ENCODE assay signal across 8 cellular contexts in genomic region chr11:34054351-34054750, GRCh38. TPM values are rescaled to one million over a fixed set of nuclear protein-coding genes. Genes with fewer than 3 reads are reported as not detected.
DNase-seq lines count a peak whose midpoint lies in the region; ATAC-seq and TF ChIP-seq lines count a peak whose summit lies in the region.
"Not testable (repeated sequence)": the region's sequence is repeated elsewhere in the genome, so short reads cannot be mapped to it uniquely, and the experiment has no call there.

No MANE protein-coding gene starts in this region.

- not testable (repeated sequence) for H3K27ac ChIP-seq in HEK293 (ENCODE audit: extremely low read depth, low read depth, low read length)
- peak overlapping the region; percentile 98; the same call in 1 of the 2 replicates for H3K27ac ChIP-seq in Panc1 (ENCODE audit: low read length)
- peak overlapping the region; percentile 99 for H3K27ac ChIP-seq in naive thymus-derived CD4-positive, alpha-beta T cell (ENCODE audit: low read depth, low read length)
- peak overlapping the region in 6 of 8 donors; percentile 98 to 99 (median 99) for H3K27ac ChIP-seq in spleen

- H3K36me3 ChIP-seq in HEK293 (ENCODE audit: control insufficient read depth in 2 of 2, insufficient read depth in 1 of 2, low read length in 2 of 2) (peaks cover 9 to 47% of the 10 kb centered on the region in 2 experiments), Panc1 (ENCODE audit: control insufficient read depth, insufficient read depth, low read length) (peaks cover 33% of the 10 kb centered on the region), spleen (peaks cover 0 to 35% (median 4%) of the 10 kb centered on the region in 6 donors)
- H3K36me3 ChIP-seq in naive thymus-derived CD4-positive, alpha-beta T cell (ENCODE audit: control insufficient read depth in 2 of 3, insufficient read depth in 3 of 3, low read length in 3 of 3): peaks cover 0 to 15% (median 4%) of the 10 kb centered on the region in 3 experiments

- CTCF ChIA-PET in HEK293 (lab: Yijun Ruan, JAX): interaction anchor here (0.7 kb wide), 1 partner anchor 89 kb away, joined by 5 read pairs; no protein-coding TSS in a partner anchor
- CTCF ChIA-PET in Panc1 (lab: Charles Lee): not testable (repeated sequence)
- CTCF ChIA-PET in naive thymus-derived CD4-positive, alpha-beta T cell (lab: Charles Lee): interaction anchor here (0.6 kb wide), 2 partner anchors 31 to 698 kb away, joined by 3 to 6 read pairs; no protein-coding TSS in a partner anchor

- peaks cover 12% of the 10 kb centered on the region for H3K4me1 ChIP-seq in HEK293 (ENCODE audit: control insufficient read depth, insufficient read depth, low read length)
- peaks cover 49% of the 10 kb centered on the region for H3K4me1 ChIP-seq in Panc1 (ENCODE audit: control insufficient read depth, insufficient read depth, low read length)
- peaks cover 33 to 37% of the 10 kb centered on the region in 2 donors for H3K4me1 ChIP-seq in naive thymus-derived CD4-positive, alpha-beta T cell (ENCODE audit: control insufficient read depth in 2 of 2, insufficient read depth in 2 of 2, low read length in 2 of 2)
- H3K4me1 ChIP-seq in spleen: peaks cover 50 to 82% (median 67%) of the 10 kb centered on the region in 6 donors

- H3K36me3 Mint-ChIP-seq in activated T-cell treated with anti-CD3 and anti-CD28 coated beads, Interleukin-2, amount 50 U/mL, for 24 hours (ENCODE audit: low read depth): peaks cover 67% of the 10 kb centered on the region
- H3K36me3 Mint-ChIP-seq in central memory CD8-positive, alpha-beta T cell (ENCODE audit: insufficient read depth): peaks cover 23% of the 10 kb centered on the region
- H3K36me3 Mint-ChIP-seq in naive thymus-derived CD4-positive, alpha-beta T cell: peaks cover 5 to 19% (median 13%) of the 10 kb centered on the region in 5 donors

- peaks cover 52% of the 10 kb centered on the region for H3K4me1 Mint-ChIP-seq in activated T-cell treated with anti-CD3 and anti-CD28 coated beads, Interleukin-2, amount 50 U/mL, for 24 hours (ENCODE audit: low read depth)
- H3K4me1 Mint-ChIP-seq in central memory CD8-positive, alpha-beta T cell: peaks cover 34% of the 10 kb centered on the region
- peaks cover 21 to 65% (median 49%) of the 10 kb centered on the region in 7 donors for H3K4me1 Mint-ChIP-seq in naive thymus-derived CD4-positive, alpha-beta T cell

- peak overlapping the region; percentile 99 for H3K27ac Mint-ChIP-seq in activated T-cell treated with anti-CD3 and anti-CD28 coated beads, Interleukin-2, amount 50 U/mL, for 24 hours
- H3K27ac Mint-ChIP-seq in central memory CD8-positive, alpha-beta T cell (ENCODE audit: low read depth): peak overlapping the region; percentile 95
- peak overlapping the region in 3 of 9 donors; percentile 43 to 93 (median 79) for H3K27ac Mint-ChIP-seq in naive thymus-derived CD4-positive, alpha-beta T cell

- not testable (repeated sequence) for H3K9me3 ChIP-seq in HEK293 (ENCODE audit: control insufficient read depth, insufficient read depth, low read depth, low read length); Panc1 (ENCODE audit: control insufficient read depth, insufficient read depth, low read depth, low read length); naive thymus-derived CD4-positive, alpha-beta T cell (ENCODE audit: control insufficient read depth in 2 of 3, low read length in 3 of 3); spleen

- not testable (repeated sequence) for BruUV-seq in Panc1 (replicated peaks; lab: Mats Ljungman, UMichigan)

- not testable (repeated sequence) for TF ChIP-seq POLR2A in spleen (IDR thresholded peaks at IDR 0.05)

- not testable (repeated sequence) for DNase-seq in AG10803 (ENCODE audit: low read depth); Panc1 (ENCODE audit: low read depth, low spot score); activated T-cell treated with anti-CD3 and anti-CD28 coated beads, Interleukin-2, amount 50 U/mL, for 24 hours; central memory CD8-positive, alpha-beta T cell (ENCODE audit: low spot score in 2 of 2); fibroblast of villous mesenchyme (ENCODE audit: low read depth); naive thymus-derived CD4-positive, alpha-beta T cell; spleen

- intact Hi-C loops in Panc1 (cut with micrococcal nuclease; ENCODE audit: unreplicated experiment): not testable (repeated sequence)
- intact Hi-C loops in naive thymus-derived CD4-positive, alpha-beta T cell (cut with micrococcal nuclease): loop anchor here (5.0 to 10.0 kb wide), 7 partner anchors 33 to 1280 kb away; partner anchors contain the start of genes DEPDC7 (in 1 of the 2) and HIPK3 (in 1 of the 2)
- intact Hi-C loops in spleen (cut with DNase I; ENCODE audit: low total_unique reads): loop anchor here (5.0 kb wide), 1 partner anchor 43 kb away; no protein-coding TSS in a partner anchor

- in situ Hi-C loops in Panc1 (cut with HindIII; ENCODE audit: low pct_unique_long_range_greater_than_20kb, low sequenced_read_pairs): not testable (repeated sequence)

- 76 to 86% (median 80%) methylated on average over 11 of the region's 11 CpGs for WGBS in spleen, 5 donors

- ATAC-seq in Panc1; central memory CD8-positive, alpha-beta T cell (replicated peaks; ENCODE audit: extremely low read depth, poor library complexity, severe bottlenecking); naive thymus-derived CD4-positive, alpha-beta T cell: not testable (repeated sequence)

- H3K4me3 ChIP-seq in AG10803 (ENCODE audit: low read length) (peak overlapping the region; percentile 89), HEK293 (ENCODE audit: low read depth, low read length) (peak overlapping the region; percentile 98), Panc1 (ENCODE audit: low read depth in 2 of 2, low read length in 2 of 2) (peak overlapping the region; percentile 89 to 98), fibroblast of villous mesenchyme (ENCODE audit: low read depth, low read length) (peak overlapping the region; percentile 90), spleen (peak overlapping the region in 5 of 8 donors; percentile 84 to 99 (median 98))
- not testable (repeated sequence) for H3K4me3 ChIP-seq in naive thymus-derived CD4-positive, alpha-beta T cell (ENCODE audit: low read length)

- H3K9me3 Mint-ChIP-seq in activated T-cell treated with anti-CD3 and anti-CD28 coated beads, Interleukin-2, amount 50 U/mL, for 24 hours; central memory CD8-positive, alpha-beta T cell; naive thymus-derived CD4-positive, alpha-beta T cell: not testable (repeated sequence)

- not testable (repeated sequence) for TF ChIP-seq CTCF in AG10803 (conservative IDR thresholded peaks at IDR 0.05; ENCODE audit: low read length); HEK293 (tag by site-specific recombination; IDR thresholded peaks at IDR 0.05); Panc1 (IDR thresholded peaks at IDR 0.05); fibroblast of villous mesenchyme (IDR thresholded peaks at IDR 0.05; ENCODE audit: insufficient read depth, low read depth, low read length); spleen (IDR thresholded peaks at IDR 0.05 in 8 of 11, conservative IDR thresholded peaks at IDR 0.05 in 3 of 11)

- peak overlapping the region; percentile 99 for H3K4me3 Mint-ChIP-seq in activated T-cell treated with anti-CD3 and anti-CD28 coated beads, Interleukin-2, amount 50 U/mL, for 24 hours
- H3K4me3 Mint-ChIP-seq in central memory CD8-positive, alpha-beta T cell: not testable (repeated sequence)
- peak overlapping the region; percentile 47 to 99 (median 98) for H3K4me3 Mint-ChIP-seq in naive thymus-derived CD4-positive, alpha-beta T cell

- H3K27me3 ChIP-seq in Panc1 (ENCODE audit: control insufficient read depth, insufficient read depth, low read length); naive thymus-derived CD4-positive, alpha-beta T cell (ENCODE audit: control insufficient read depth in 2 of 2, insufficient read depth in 2 of 2, low read length in 2 of 2); spleen (replicated peaks in 1 of 7): not testable (repeated sequence)

- H3K27me3 Mint-ChIP-seq in activated T-cell treated with anti-CD3 and anti-CD28 coated beads, Interleukin-2, amount 50 U/mL, for 24 hours; central memory CD8-positive, alpha-beta T cell; naive thymus-derived CD4-positive, alpha-beta T cell: not testable (repeated sequence)

- POLR2A ChIA-PET in HEK293 (lab: Yijun Ruan, JAX): interaction anchor here (1.4 to 1.6 kb wide), 2 partner anchors 10 to 51 kb away, joined by 6 to 10 read pairs; partner anchors contain the start of gene NAT10
- POLR2A ChIA-PET in Panc1 (lab: Charles Lee): interaction anchor here (0.5 to 0.7 kb wide), 2 partner anchors 57 to 846 kb away, joined by 3 read pairs; no protein-coding TSS in a partner anchor
- POLR2A ChIA-PET in naive thymus-derived CD4-positive, alpha-beta T cell (lab: Charles Lee): interaction anchor here (0.7 to 7.3 kb wide), 3 partner anchors 15 to 52 kb away, joined by 3 to 102 read pairs (median 6); partner anchors contain the start of gene NAT10

RNA-seq across cellular contexts. Expression of gene CAPRIN1, which starts 2.8 kb away (rescaled TPM):
- total RNA-seq in Panc1 (2021; ENCODE audit: unreplicated experiment) (266 TPM), fibroblast of villous mesenchyme (172 and 240 TPM in 2 replicates), spleen (100 to 1,000 TPM; 151 to 188 (median 159) TPM)
- 155 TPM for polyA plus RNA-seq in Panc1 (2012; ENCODE audit: insufficient read length)
- total RNA-seq in naive thymus-derived CD4-positive, alpha-beta T cell: 100 to 1,000 TPM; 120 to 227 (median 163) TPM
- 10 to 100 TPM; 65.0 to 99.0 TPM for polyA plus RNA-seq in naive thymus-derived CD4-positive, alpha-beta T cell
- polyA plus RNA-seq in spleen: 10 to 100 TPM; 44.9 to 67.0 (median 65.4) TPM

RNA-seq across cellular contexts. Expression of gene NAT10, which starts 51.1 kb away (rescaled TPM):
- total RNA-seq in Panc1 (2021; ENCODE audit: unreplicated experiment): 64.9 TPM
- polyA plus RNA-seq in Panc1 (2012; ENCODE audit: insufficient read length): 36.5 TPM
- 22.9 and 35.4 TPM in 2 replicates for total RNA-seq in fibroblast of villous mesenchyme
- total RNA-seq in naive thymus-derived CD4-positive, alpha-beta T cell: 100 to 1,000 TPM in 1 of 5 experiments, 10 to 100 TPM in 4; 55.7 to 104 (median 84.3) TPM
- 10 to 100 TPM; 33.8 to 65.1 TPM for polyA plus RNA-seq in naive thymus-derived CD4-positive, alpha-beta T cell
- 10 to 100 TPM; 27.6 to 64.5 (median 45.4) TPM for total RNA-seq in spleen
- polyA plus RNA-seq in spleen: 10 to 100 TPM; 31.4 to 37.3 (median 37.3) TPM
